ENCODE assay signal across 8 cellular contexts in the genomic region with DNA sequence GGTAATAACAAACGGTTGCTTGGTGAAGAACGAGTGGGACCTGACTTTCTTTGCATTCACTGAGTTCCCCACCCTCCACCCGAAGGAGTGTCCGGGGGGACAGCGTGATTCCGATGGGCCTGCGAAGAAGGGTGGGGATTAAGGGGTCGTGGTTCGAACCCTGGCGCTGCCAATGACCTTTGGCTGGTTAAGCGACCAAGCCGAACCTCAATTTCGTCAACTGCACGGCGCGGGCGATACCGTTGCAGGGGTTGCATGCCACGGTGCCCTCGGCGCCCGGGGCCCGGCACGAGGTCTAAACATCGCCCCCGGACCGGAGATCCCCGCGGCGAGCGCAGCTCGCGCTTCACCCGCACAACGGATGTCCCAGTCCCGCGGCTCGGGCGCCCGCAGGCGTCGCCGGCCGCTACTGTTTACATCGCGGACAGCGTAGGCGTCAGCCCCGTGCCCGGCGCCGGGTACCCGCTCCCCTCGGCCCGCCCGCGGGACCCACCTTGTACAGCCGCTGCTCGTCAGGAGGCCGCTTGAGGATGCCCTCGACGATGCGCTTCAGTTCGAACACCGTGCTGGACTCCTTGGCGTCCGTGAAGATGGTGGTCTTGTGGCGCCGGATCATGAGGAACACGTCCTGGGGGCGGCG. TPM values are rescaled to one million over a fixed set of nuclear protein-coding genes. Genes with fewer than 3 reads are reported as not detected.
A peak's percentile ranks its signal among the peaks of the same experiment; 100 is the strongest.
DNase-seq lines count a peak whose midpoint lies in the region; ATAC-seq and TF ChIP-seq lines count a peak whose summit lies in the region.

No MANE protein-coding gene starts in this region.

- peak; percentile 30 for ATAC-seq in HG03432 (IDR thresholded peaks at IDR 0.05; ENCODE audit: unreplicated experiment)
- peak; percentile 51 to 54 for ATAC-seq in activated T-cell treated with anti-CD3 and anti-CD28 coated beads, Interleukin-2, amount 50 U/mL, for 72 hours (replicated peaks in 1 of 2)
- ATAC-seq in psoas muscle = peak in 3 of 4 donors; percentile 1 to 6 (median 1)

- peak overlapping the region; percentile 95 to 97 for H3K4me3 Mint-ChIP-seq in activated T-cell treated with anti-CD3 and anti-CD28 coated beads, Interleukin-2, amount 50 U/mL, for 72 hours
- H3K4me3 Mint-ChIP-seq in glutamatergic neuron (ENCODE audit: unreplicated experiment) = peak overlapping the region; percentile 99

- peaks cover 48% of the 10 kb centered on the region for H3K4me1 Mint-ChIP-seq in activated T-cell treated with anti-CD3 and anti-CD28 coated beads, Interleukin-2, amount 50 U/mL, for 72 hours (ENCODE audit: low read depth)
- peaks cover 10% of the 10 kb centered on the region for H3K4me1 Mint-ChIP-seq in glutamatergic neuron (ENCODE audit: low read depth, unreplicated experiment)

- intact Hi-C loops in psoas muscle (cut with DNase I) = no loop called here

- CTCF ChIA-PET in BJ (lab: Yijun Ruan, JAX) = interaction anchor here (0.9 kb wide), 1 partner anchor 91 kb away, joined by 5 read pairs; no protein-coding TSS in a partner anchor

- no peak for DNase-seq in BJ (ENCODE audit: low read depth)
- DNase-seq in GM19238 (ENCODE audit: insufficient read length, low spot score) = peak; percentile 42
- DNase-seq in activated T-cell treated with anti-CD3 and anti-CD28 coated beads, Interleukin-2, amount 50 U/mL, for 72 hours = peak; percentile 62 to 66
- DNase-seq in glutamatergic neuron = peak; percentile 46
- no peak for DNase-seq in psoas muscle
- no peak for DNase-seq in NCI-H510A treated with DMSO at 0.1 percent for 48 hours (lab: John Stamatoyannopoulos, UW)
- DNase-seq in Kasumi-1 (lab: John Stamatoyannopoulos, UW) = no peak

- peaks cover 30% of the 10 kb centered on the region for H3K4me1 ChIP-seq in psoas muscle

- peak overlapping the region; percentile 81 for H3K27ac ChIP-seq in psoas muscle

- peaks cover 7 to 13% of the 10 kb centered on the region in 2 donors for H3K36me3 Mint-ChIP-seq in activated T-cell treated with anti-CD3 and anti-CD28 coated beads, Interleukin-2, amount 50 U/mL, for 72 hours (ENCODE audit: insufficient read depth in 2 of 2)
- no peaks in the 10 kb centered on the region for H3K36me3 Mint-ChIP-seq in glutamatergic neuron (ENCODE audit: unreplicated experiment)

- POLR2A ChIA-PET in BJ (lab: Charles Lee) = no interaction called here

- TF ChIP-seq CTCF in BJ (IDR thresholded peaks at IDR 0.05; ENCODE audit: insufficient read depth, low read depth, low read length) (no peak), glutamatergic neuron (IDR thresholded peaks at IDR 0.05; ENCODE audit: partially characterized antibody, unreplicated experiment) (no peak), psoas muscle (IDR thresholded peaks at IDR 0.05) (no peak)

- H3K36me3 ChIP-seq in BJ (ENCODE audit: control insufficient read depth, insufficient read depth, low read length) = peaks cover 20% of the 10 kb centered on the region
- peaks cover 0 to 35% of the 10 kb centered on the region in 2 donors for H3K36me3 ChIP-seq in psoas muscle (ENCODE audit: insufficient read depth in 1 of 2, low read depth in 1 of 2)

- H3K9me3 Mint-ChIP-seq in activated T-cell treated with anti-CD3 and anti-CD28 coated beads, Interleukin-2, amount 50 U/mL, for 72 hours = no peaks in the 10 kb centered on the region
- H3K9me3 Mint-ChIP-seq in glutamatergic neuron (ENCODE audit: unreplicated experiment) = peaks cover 8% of the 10 kb centered on the region

- 0 to 1% (median 0%) methylated on average over 59 to 72 of the region's 72 CpGs for WGBS in psoas muscle, 3 donors

- H3K4me3 ChIP-seq in BJ (ENCODE audit: low read depth, low read length) (peak overlapping the region; percentile 76), psoas muscle (peak overlapping the region; percentile 100)

- no peaks in the 10 kb centered on the region; the same call in 1 of the 2 replicates for H3K27me3 ChIP-seq in BJ (ENCODE audit: control insufficient read depth, insufficient read depth, low read length)
- H3K27me3 ChIP-seq in psoas muscle (ENCODE audit: insufficient read depth in 3 of 3, low read length in 2 of 3) = no peaks in the 10 kb centered on the region

- H3K27me3 Mint-ChIP-seq in activated T-cell treated with anti-CD3 and anti-CD28 coated beads, Interleukin-2, amount 50 U/mL, for 72 hours (ENCODE audit: low read depth) = no peaks in the 10 kb centered on the region
- H3K27me3 Mint-ChIP-seq in glutamatergic neuron (ENCODE audit: unreplicated experiment) = peaks cover 16% of the 10 kb centered on the region

- H3K9me3 ChIP-seq in psoas muscle = no peaks in the 10 kb centered on the region

- H3K27ac Mint-ChIP-seq in activated T-cell treated with anti-CD3 and anti-CD28 coated beads, Interleukin-2, amount 50 U/mL, for 72 hours = peak overlapping the region; percentile 90
- H3K27ac Mint-ChIP-seq in glutamatergic neuron (ENCODE audit: unreplicated experiment) = peak overlapping the region; percentile 97

RNA-seq across cellular contexts. Expression of a gene that starts 0.5 kb away (rescaled TPM):
- 212 and 215 TPM in 2 replicates for polyA plus RNA-seq in BJ (2011; rRNA removed)
- 70.8 and 133 TPM in 2 replicates for polyA minus RNA-seq in BJ (2011; rRNA and poly(A)+ RNA removed)
- 100 to 1,000 TPM; 158 to 208 TPM for total RNA-seq in activated T-cell treated with anti-CD3 and anti-CD28 coated beads, Interleukin-2, amount 50 U/mL, for 72 hours
- 183 TPM for total RNA-seq in glutamatergic neuron (ENCODE audit: unreplicated experiment)
- total RNA-seq in psoas muscle = 100 to 1,000 TPM; 226 to 317 (median 296) TPM
- 100 to 1,000 TPM; 344 to 660 (median 388) TPM for polyA plus RNA-seq in psoas muscle

RNA-seq across cellular contexts. Expression of a gene that starts 10.7 kb away (rescaled TPM):
- polyA plus RNA-seq in BJ (2011; rRNA removed) (not detected in 2 replicates), psoas muscle (not detected)
- polyA minus RNA-seq in BJ (2011; rRNA and poly(A)+ RNA removed) = not detected in 2 replicates
- under 1 TPM in 1 of 2 donors, not detected in 1; 0.46 TPM for total RNA-seq in activated T-cell treated with anti-CD3 and anti-CD28 coated beads, Interleukin-2, amount 50 U/mL, for 72 hours
- total RNA-seq in glutamatergic neuron (ENCODE audit: unreplicated experiment) (0.39 TPM), psoas muscle (not detected)

RNA-seq across cellular contexts. Expression of a gene that starts 21.6 kb away (rescaled TPM):
- polyA plus RNA-seq in BJ (2011; rRNA removed) = not detected in 2 replicates
- not detected in 2 replicates for polyA minus RNA-seq in BJ (2011; rRNA and poly(A)+ RNA removed)
- under 1 TPM in 1 of 2 donors, not detected in 1; 0.29 TPM for total RNA-seq in activated T-cell treated with anti-CD3 and anti-CD28 coated beads, Interleukin-2, amount 50 U/mL, for 72 hours
- total RNA-seq in glutamatergic neuron (ENCODE audit: unreplicated experiment) = not detected
- not detected for total RNA-seq in psoas muscle
- polyA plus RNA-seq in psoas muscle = not detected

RNA-seq across cellular contexts. Expression of a gene that starts 24.2 kb away (rescaled TPM):
- polyA plus RNA-seq in BJ (2011; rRNA removed) (72.6 and 105 TPM in 2 replicates), psoas muscle (100 to 1,000 TPM; 183 to 226 (median 216) TPM)
- 123 and 181 TPM in 2 replicates for polyA minus RNA-seq in BJ (2011; rRNA and poly(A)+ RNA removed)
- total RNA-seq in activated T-cell treated with anti-CD3 and anti-CD28 coated beads, Interleukin-2, amount 50 U/mL, for 72 hours = 100 to 1,000 TPM; 696 to 731 TPM
- total RNA-seq in glutamatergic neuron (ENCODE audit: unreplicated experiment) (699 TPM), psoas muscle (100 to 1,000 TPM; 277 to 413 (median 316) TPM)

RNA-seq across cellular contexts. Expression of a gene that starts 40.4 kb away (rescaled TPM):
- polyA plus RNA-seq in BJ (2011; rRNA removed) (0.13 TPM in 1 of 2 replicates, not detected in the other), psoas muscle (under 1 TPM; 0.05 to 0.20 (median 0.10) TPM)
- polyA minus RNA-seq in BJ (2011; rRNA and poly(A)+ RNA removed) = 0.19 TPM in 1 of 2 replicates, not detected in the other
- total RNA-seq in activated T-cell treated with anti-CD3 and anti-CD28 coated beads, Interleukin-2, amount 50 U/mL, for 72 hours = 10 to 100 TPM in 1 of 2 donors, 1 to 10 TPM in 1; 2.4 to 10.3 TPM
- total RNA-seq in glutamatergic neuron (ENCODE audit: unreplicated experiment) (not detected), psoas muscle (not detected)

Comparison
In these comparisons a context has a peak if more than half of its experiments do, and no peak if none do; other contexts are left out.
1. DNase-seq: peak in GM19238 (single experiment), activated T-cell treated with anti-CD3 and anti-CD28 coated beads, Interleukin-2, amount 50 U/mL, for 72 hours (2 of 2) and glutamatergic neuron (single experiment); none in BJ (single experiment), psoas muscle (0 of 2), NCI-H510A treated with DMSO at 0.1 percent for 48 hours (single experiment) and Kasumi-1 (0 of 2).
2. ATAC-seq: peak in every context shown above with its lines; median percentile 52 in activated T-cell treated with anti-CD3 and anti-CD28 coated beads, Interleukin-2, amount 50 U/mL, for 72 hours; 30 in HG03432; 1 in psoas muscle.